Comparison of ENCODE assay signal across 8 cellular contexts in the genomic region with DNA sequence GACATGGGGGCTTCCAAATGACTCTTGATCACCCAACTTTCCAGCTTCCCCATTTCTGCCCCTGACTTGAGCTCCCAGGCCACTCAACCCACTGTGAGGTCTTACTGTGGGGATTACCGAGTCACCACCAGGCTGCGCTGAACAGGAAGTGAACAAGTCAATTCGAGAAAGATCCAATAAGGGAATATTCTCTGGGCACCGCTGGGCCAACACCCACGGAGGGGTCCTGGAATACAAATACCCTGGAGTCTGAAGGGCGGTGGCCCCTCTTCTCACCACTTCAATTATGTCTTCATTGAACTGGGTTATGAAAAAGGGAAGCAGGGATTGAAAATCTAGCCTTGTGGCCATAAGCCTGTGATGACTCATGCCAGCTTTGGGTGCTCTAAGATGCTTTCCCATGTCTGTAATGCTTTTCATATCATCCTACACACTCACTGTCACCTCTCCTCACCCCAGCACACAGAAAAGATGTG. TPM values are rescaled to one million over a fixed set of nuclear protein-coding genes. Genes with fewer than 3 reads are reported as not detected.
A peak's percentile ranks its signal among the peaks of the same experiment; 100 is the strongest.
DNase-seq lines count a peak whose midpoint lies in the region; ATAC-seq, FAIRE-seq and TF ChIP-seq lines count a peak whose summit lies in the region.
"Had no signal": no experiment of that assay in that cellular context is flagged by ENCODE, and none has a peak within 500 bp of the region (broad histone marks: within the 10 kb centered on the region; RNA-seq: fewer than 3 reads in every experiment).

No MANE protein-coding gene starts in this region.

- no peak for TF ChIP-seq CTCF in coronary artery (IDR thresholded peaks at IDR 0.05)
- peak in 1 of 6 experiments; percentile 13 for TF ChIP-seq CTCF in upper lobe of left lung (IDR thresholded peaks at IDR 0.05)

- FAIRE-seq in GM18507 (lab: Jason Lieb, UNC): peak; percentile 83

- in situ Hi-C loops in KBM-7 (cut with MboI; ENCODE audit: low pct_unique_long_range_greater_than_20kb, low sequenced_read_pairs): no loop called here

- peaks cover 0 to 3% (median 0%) of the 10 kb centered on the region in 4 donors for H3K4me1 ChIP-seq in upper lobe of left lung
- H3K4me1 ChIP-seq: right lobe of liver had no signal

- no peaks in the 10 kb centered on the region for H3K27me3 ChIP-seq in upper lobe of left lung
- H3K27me3 ChIP-seq: right lobe of liver had no signal

- H3K36me3 ChIP-seq in upper lobe of left lung: no peaks in the 10 kb centered on the region
- H3K36me3 ChIP-seq: right lobe of liver had no signal

- H3K27ac ChIP-seq in coronary artery (no peak overlapping the region), upper lobe of left lung (peak overlapping the region in 1 of 4 donors; percentile 13)
- H3K27ac ChIP-seq: right lobe of liver had no signal

- no peaks in the 10 kb centered on the region for H3K9me3 ChIP-seq in upper lobe of left lung
- H3K9me3 ChIP-seq: right lobe of liver had no signal

- TF ChIP-seq POLR2A in upper lobe of left lung (IDR thresholded peaks at IDR 0.05): no peak

- peak; percentile 32 for DNase-seq in GM18507 (ENCODE audit: extremely low spot score, insufficient read length, low read depth)
- peak; percentile 74 for DNase-seq in KBM-7
- peak; percentile 62 for DNase-seq in coronary artery (ENCODE audit: low spot score)
- DNase-seq in upper lobe of left lung: peak in 1 of 2 donors; percentile 54
- no peak for DNase-seq in NCI-H2081 treated with DMSO at 0.1 percent for 48 hours (lab: John Stamatoyannopoulos, UW)
- DNase-seq in superior temporal gyrus (ENCODE audit: extremely low spot score): no peak
- DNase-seq: right lobe of liver had no signal

- H3K4me3 ChIP-seq in coronary artery: no peak overlapping the region
- H3K4me3 ChIP-seq in upper lobe of left lung: no peak overlapping the region
- H3K4me3 ChIP-seq: right lobe of liver had no signal

- ATAC-seq in GM21786 (IDR thresholded peaks at IDR 0.05; ENCODE audit: unreplicated experiment) (peak; percentile 83), upper lobe of left lung (ENCODE audit: low FRiP score in 2 of 2) (peak; percentile 62 to 77)

- WGBS in upper lobe of left lung, 2 donors: 73 to 75% methylated on average over 6 of the region's 6 CpGs

- no peak for TF ChIP-seq EP300 in upper lobe of left lung (IDR thresholded peaks at IDR 0.05)

RNA-seq across cellular contexts. Expression of a gene that starts 37.7 kb away (rescaled TPM):
- 10 to 100 TPM in 1 of 6 donors, 1 to 10 TPM in 5; 2.7 to 12.7 (median 5.4) TPM for total RNA-seq in upper lobe of left lung

Comparison
In these comparisons a context has a peak if more than half of its experiments do, and no peak if none do; other contexts are left out.
1. DNase-seq: peak in GM18507 (single experiment), KBM-7 (single experiment) and coronary artery (single experiment); none in NCI-H2081 treated with DMSO at 0.1 percent for 48 hours (single experiment) and superior temporal gyrus (single experiment).